1 cellular context compared by ENCODE assay signal in genomic region chr6:79045966-79046365, GRCh38.
TF ChIP-seq lines count a peak whose summit lies in the region.

No MANE protein-coding gene starts in this region.

TF ChIP-seq in WTC11, 78 proteins besides CTCF, POLR2A, EP300 and RAD21 (continued from another document):
- peak; percentile 88 for TF ChIP-seq PRDM15 (CRISPR knock-in tag; IDR thresholded peaks at IDR 0.05)
- no peak for TF ChIP-seq MLX (CRISPR knock-in tag; IDR thresholded peaks at IDR 0.05)
